In the genomic region with DNA sequence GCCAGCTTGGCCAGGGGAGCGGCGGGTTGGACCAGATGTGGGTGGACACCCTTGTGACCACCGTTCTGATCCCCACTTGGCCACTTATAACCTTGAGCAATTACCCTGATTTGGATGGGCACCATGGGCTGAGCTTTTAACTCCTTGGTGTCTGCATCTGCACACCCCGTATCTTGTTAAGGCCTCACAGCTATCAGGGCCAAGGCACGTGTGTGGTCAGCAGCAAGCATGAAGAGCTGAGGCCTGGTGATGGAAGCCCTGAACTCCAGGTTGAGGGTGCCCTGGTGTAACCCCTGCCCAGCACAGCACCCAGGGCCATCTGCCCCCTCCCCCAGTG, we compare ENCODE assay signal across 11 cellular contexts.
DNase-seq lines count a peak whose midpoint lies in the region; ATAC-seq and TF ChIP-seq lines count a peak whose summit lies in the region.
"Had no signal": no experiment of that assay in that cellular context is flagged by ENCODE, and none has a peak within 500 bp of the region (broad histone marks: within the 10 kb centered on the region; RNA-seq: fewer than 3 reads in every experiment).

No MANE protein-coding gene starts in this region.

- no peaks in the 10 kb centered on the region for H3K27me3 ChIP-seq in SK-N-SH (ENCODE audit: insufficient read depth)
- no peaks in the 10 kb centered on the region for H3K27me3 ChIP-seq in esophagus squamous epithelium
- no peaks in the 10 kb centered on the region for H3K27me3 ChIP-seq in neural progenitor cell
- no peaks in the 10 kb centered on the region for H3K27me3 ChIP-seq in uterus
- H3K27me3 ChIP-seq: MG63 had no signal

- H3F3A ChIP-seq in SK-N-SH (replicated peaks; ENCODE audit: insufficient read depth) (peaks cover 49% of the 10 kb centered on the region), neural progenitor cell (ENCODE audit: low read depth) (peaks cover 9% of the 10 kb centered on the region)

- H3K4me1 ChIP-seq in SK-N-SH (ENCODE audit: control insufficient read depth in 1 of 2, insufficient read depth in 2 of 2, low read depth in 1 of 2, low read length in 1 of 2) (peaks cover 58 to 92% of the 10 kb centered on the region in 2 experiments), esophagus squamous epithelium (peaks cover 40 to 100% (median 83%) of the 10 kb centered on the region in 3 donors), neural progenitor cell (peaks cover 51% of the 10 kb centered on the region), uterus (peaks cover 21 to 64% of the 10 kb centered on the region in 2 donors)

- H2AFZ ChIP-seq in SK-N-SH (ENCODE audit: low read depth) (no peak overlapping the region), neural progenitor cell (replicated peaks) (no peak overlapping the region)

- peak overlapping the region; percentile 65; the same call in 1 of the 2 replicates for H3K4me2 ChIP-seq in SK-N-SH
- peak overlapping the region; percentile 50 for H3K4me2 ChIP-seq in neural progenitor cell

- no peak overlapping the region for H3K4me3 Mint-ChIP-seq in neural progenitor cell
- H3K4me3 Mint-ChIP-seq: T-helper 1 cell treated with Interleukin-12 subunit alpha and Interleukin-12 subunit beta and Interleukin-4 antibody, amounts not matched to agents 30 μg/mL and 1 μg/mL, for 36 hours had no signal

- H3K36me3 Mint-ChIP-seq in neural progenitor cell, result no peaks in the 10 kb centered on the region

- H3K9me3 Mint-ChIP-seq in neural progenitor cell, result no peaks in the 10 kb centered on the region
- H3K9me3 Mint-ChIP-seq: T-helper 1 cell treated with Interleukin-12 subunit alpha and Interleukin-12 subunit beta and Interleukin-4 antibody, amounts not matched to agents 30 μg/mL and 1 μg/mL, for 36 hours had no signal

- ATAC-seq in SK-N-SH treated with all-trans-retinoic acid at 6 μM for 48 hours (no peak; the same call in 1 of the 3 replicates), GM21619 (IDR thresholded peaks at IDR 0.05; ENCODE audit: unreplicated experiment) (no peak)

- H4K20me1 ChIP-seq in SK-N-SH (ENCODE audit: insufficient read depth) (no peaks in the 10 kb centered on the region; the same call in 1 of the 2 replicates), neural progenitor cell (ENCODE audit: low read depth) (peaks cover 62% of the 10 kb centered on the region)

- WGBS in SK-N-SH (ENCODE audit: low lambda C conversion rate), result 80% methylated on average over 1 of the region's 5 CpGs
- 59% methylated on average over 3 of the region's 5 CpGs; no CpG with 5 or more reads in 1 of the 2 donors for WGBS in esophagus squamous epithelium, 2 donors

- TF ChIP-seq EP300 in SK-N-SH (IDR thresholded peaks at IDR 0.05; ENCODE audit: borderline replicate concordance in 1 of 2, low read depth in 1 of 2, low read length in 1 of 2), result no peak

- H3K27me3 Mint-ChIP-seq in neural progenitor cell (ENCODE audit: insufficient read depth, low read depth), result peaks cover 8% of the 10 kb centered on the region

- no peak for DNase-seq in SK-N-SH
- DNase-seq in esophagus squamous epithelium (lab: John Stamatoyannopoulos, UW), result no peak
- no peak for DNase-seq in neural progenitor cell (ENCODE audit: low spot score)
- peak in 1 of 2 donors; percentile 58 for DNase-seq in uterus
- no peak for DNase-seq in DMS153 treated with DMSO at 0.1 percent for 48 hours (lab: John Stamatoyannopoulos, UW; ENCODE audit: unreplicated experiment)
- no peak for DNase-seq in T-helper 1 cell
- DNase-seq: amniotic stem cell had no signal

- TF ChIP-seq RAD21 in SK-N-SH (IDR thresholded peaks at IDR 0.05; ENCODE audit: low read length), result no peak

- H3K9ac ChIP-seq in SK-N-SH, result peak overlapping the region; percentile 71
- H3K9ac ChIP-seq in neural progenitor cell, result no peak overlapping the region

- POLR2A ChIA-PET in SK-N-SH (lab: Yijun Ruan, JAX), result interaction anchor here (0.7 to 1.9 kb wide), 3 partner anchors 9 to 46 kb away, joined by 3 to 7 read pairs (median 5); no protein-coding TSS in a partner anchor

- H3K79me2 ChIP-seq in SK-N-SH (ENCODE audit: insufficient read depth) (peaks cover 94% of the 10 kb centered on the region), neural progenitor cell (ENCODE audit: low read depth) (peaks cover 11% of the 10 kb centered on the region)

- peaks cover 6 to 10% of the 10 kb centered on the region in 2 experiments for H3K36me3 ChIP-seq in SK-N-SH (replicated peaks in 1 of 2; ENCODE audit: control insufficient read depth in 1 of 2, insufficient read depth in 2 of 2, low read length in 1 of 2)
- H3K36me3 ChIP-seq in esophagus squamous epithelium, result peaks cover 0 to 63% (median 3%) of the 10 kb centered on the region in 3 donors
- H3K36me3 ChIP-seq in neural progenitor cell, result no peaks in the 10 kb centered on the region
- no peaks in the 10 kb centered on the region for H3K36me3 ChIP-seq in uterus

- peak overlapping the region; percentile 99 for H3K27ac Mint-ChIP-seq in neural progenitor cell
- H3K27ac Mint-ChIP-seq: T-helper 1 cell treated with Interleukin-12 subunit alpha and Interleukin-12 subunit beta and Interleukin-4 antibody, amounts not matched to agents 30 μg/mL and 1 μg/mL, for 36 hours had no signal

- no peaks in the 10 kb centered on the region for H3K9me3 ChIP-seq in SK-N-SH
- no peaks in the 10 kb centered on the region for H3K9me3 ChIP-seq in esophagus squamous epithelium
- H3K9me3 ChIP-seq in neural progenitor cell (ENCODE audit: low read depth), result no peaks in the 10 kb centered on the region
- H3K9me3 ChIP-seq in uterus, result no peaks in the 10 kb centered on the region
- H3K9me3 ChIP-seq: MG63 had no signal

- H3K4me3 ChIP-seq in SK-N-SH (ENCODE audit: low read depth in 2 of 2, low read length in 1 of 2) (no peak overlapping the region), esophagus squamous epithelium (no peak overlapping the region), neural progenitor cell (no peak overlapping the region), uterus (no peak overlapping the region)
- H3K4me3 ChIP-seq: MG63 had no signal

- H3K27ac ChIP-seq in SK-N-SH (ENCODE audit: low read depth in 2 of 2, low read length in 1 of 2), result peak overlapping the region; percentile 94 to 95
- H3K27ac ChIP-seq in esophagus squamous epithelium, result peak overlapping the region; percentile 59 to 96 (median 84)
- H3K27ac ChIP-seq in neural progenitor cell, result peak overlapping the region; percentile 36
- peak overlapping the region; percentile 93 to 94 for H3K27ac ChIP-seq in uterus

- TF ChIP-seq POLR2A in esophagus squamous epithelium (IDR thresholded peaks at IDR 0.05), result no peak
- no peak for TF ChIP-seq POLR2A in uterus (IDR thresholded peaks at IDR 0.05)

- H3K9me2 ChIP-seq in SK-N-SH, result no peaks in the 10 kb centered on the region

- TF ChIP-seq CTCF in SK-N-SH (IDR thresholded peaks at IDR 0.05) (no peak), esophagus squamous epithelium (IDR thresholded peaks at IDR 0.05) (no peak), neural progenitor cell (IDR thresholded peaks at IDR 0.05) (no peak), uterus (IDR thresholded peaks at IDR 0.05) (no peak)

- CTCF ChIA-PET in SK-N-SH (lab: Yijun Ruan, JAX), result interaction anchor here (0.7 to 9.6 kb wide), 10 partner anchors 10 to 1111 kb away, joined by 3 to 91 read pairs (median 4); no protein-coding TSS in a partner anchor

- intact Hi-C loops in esophagus squamous epithelium (cut with DNase I), result no loop called here
- intact Hi-C loops in uterus (cut with DNase I; ENCODE audit: low total_unique reads), result loop anchor here (5.0 kb wide), 1 partner anchor 91 kb away; a partner anchor contains a TSS

- peaks cover 57% of the 10 kb centered on the region for H3K4me1 Mint-ChIP-seq in neural progenitor cell

TF ChIP-seq in SK-N-SH, 30 proteins besides CTCF, POLR2A, EP300 and RAD21 (continues in another document):
- TF ChIP-seq TEAD4 (IDR thresholded peaks at IDR 0.05; ENCODE audit: borderline replicate concordance, insufficient read depth) (no peak), TCF12 (IDR thresholded peaks at IDR 0.05) (no peak), CHD2 (IDR thresholded peaks at IDR 0.05; ENCODE audit: low read length, partially characterized antibody) (no peak), SIN3A (IDR thresholded peaks at IDR 0.05; ENCODE audit: borderline replicate concordance, low read depth, low read length) (no peak), ELF1 (IDR thresholded peaks at IDR 0.05) (no peak)
- TF ChIP-seq, protein P1, sequence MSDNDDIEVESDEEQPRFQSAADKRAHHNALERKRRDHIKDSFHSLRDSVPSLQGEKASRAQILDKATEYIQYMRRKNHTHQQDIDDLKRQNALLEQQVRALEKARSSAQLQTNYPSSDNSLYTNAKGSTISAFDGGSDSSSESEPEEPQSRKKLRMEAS (IDR thresholded peaks at IDR 0.05; ENCODE audit: low read depth), result no peak
- TF ChIP-seq, protein P2, sequence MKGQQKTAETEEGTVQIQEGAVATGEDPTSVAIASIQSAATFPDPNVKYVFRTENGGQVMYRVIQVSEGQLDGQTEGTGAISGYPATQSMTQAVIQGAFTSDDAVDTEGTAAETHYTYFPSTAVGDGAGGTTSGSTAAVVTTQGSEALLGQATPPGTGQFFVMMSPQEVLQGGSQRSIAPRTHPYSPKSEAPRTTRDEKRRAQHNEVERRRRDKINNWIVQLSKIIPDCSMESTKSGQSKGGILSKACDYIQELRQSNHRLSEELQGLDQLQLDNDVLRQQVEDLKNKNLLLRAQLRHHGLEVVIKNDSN (IDR thresholded peaks at IDR 0.05; ENCODE audit: borderline replicate concordance, low read depth), result no peak

TF ChIP-seq in SK-N-SH treated with all-trans-retinoic acid at 6 μM for 48 hours, 23 proteins besides CTCF, POLR2A, EP300 and RAD21 (continues in another document):
- TF ChIP-seq, protein P3, sequence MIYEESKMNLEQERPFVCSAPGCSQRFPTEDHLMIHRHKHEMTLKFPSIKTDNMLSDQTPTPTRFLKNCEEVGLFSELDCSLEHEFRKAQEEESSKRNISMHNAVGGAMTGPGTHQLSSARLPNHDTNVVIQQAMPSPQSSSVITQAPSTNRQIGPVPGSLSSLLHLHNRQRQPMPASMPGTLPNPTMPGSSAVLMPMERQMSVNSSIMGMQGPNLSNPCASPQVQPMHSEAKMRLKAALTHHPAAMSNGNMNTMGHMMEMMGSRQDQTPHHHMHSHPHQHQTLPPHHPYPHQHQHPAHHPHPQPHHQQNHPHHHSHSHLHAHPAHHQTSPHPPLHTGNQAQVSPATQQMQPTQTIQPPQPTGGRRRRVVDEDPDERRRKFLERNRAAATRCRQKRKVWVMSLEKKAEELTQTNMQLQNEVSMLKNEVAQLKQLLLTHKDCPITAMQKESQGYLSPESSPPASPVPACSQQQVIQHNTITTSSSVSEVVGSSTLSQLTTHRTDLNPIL (CRISPR knock-in tag; IDR thresholded peaks at IDR 0.05; ENCODE audit: low read depth), result no peak

Comparison
In these comparisons a context has a peak if more than half of its experiments do, and no peak if none do; other contexts are left out.
1. H3K27ac ChIP-seq: peak in every context shown above with its lines; median percentile 94 in SK-N-SH; 94 in uterus; 84 in esophagus squamous epithelium; 36 in neural progenitor cell.